Comparison of ENCODE assay signal across 22 cellular contexts in genomic region chr5:78661044-78661443, GRCh38. TPM values are rescaled to one million over a fixed set of nuclear protein-coding genes. Genes with fewer than 3 reads are reported as not detected.
A peak's percentile ranks its signal among the peaks of the same experiment; 100 is the strongest.
DNase-seq lines count a peak whose midpoint lies in the region; ATAC-seq and TF ChIP-seq lines count a peak whose summit lies in the region.
"Had no signal": no experiment of that assay in that cellular context is flagged by ENCODE, and none has a peak within 500 bp of the region (broad histone marks: within the 10 kb centered on the region; RNA-seq: fewer than 3 reads in every experiment).

No MANE protein-coding gene starts in this region.

- peaks cover 7% of the 10 kb centered on the region; the same call in 1 of the 2 replicates for H3K9me3 Mint-ChIP-seq in WTC11
- H3K9me3 Mint-ChIP-seq: CD8-positive, alpha-beta T cell had no signal

- TF ChIP-seq CTCF in cardiac muscle cell (IDR thresholded peaks at IDR 0.05; ENCODE audit: low read depth, low read length) (no peak), WTC11 (IDR thresholded peaks at IDR 0.05) (no peak), colonic mucosa (IDR thresholded peaks at IDR 0.05) (no peak), sigmoid colon (IDR thresholded peaks at IDR 0.05) (no peak)

- H3K9me3 ChIP-seq in cardiac muscle cell (ENCODE audit: low read depth) (no peaks in the 10 kb centered on the region), colonic mucosa (no peaks in the 10 kb centered on the region), GM23248 (ENCODE audit: low read depth) (no peaks in the 10 kb centered on the region), sigmoid colon (no peaks in the 10 kb centered on the region)
- H3K9me3 ChIP-seq: Caco-2, Peyer's patch had no signal

- H3K27me3 ChIP-seq in cardiac muscle cell (no peaks in the 10 kb centered on the region), colonic mucosa (no peaks in the 10 kb centered on the region), GM23248 (replicated peaks; ENCODE audit: insufficient read depth) (no peaks in the 10 kb centered on the region), sigmoid colon (no peaks in the 10 kb centered on the region)
- H3K27me3 ChIP-seq: Peyer's patch had no signal

- no peak overlapping the region for H3K4me2 ChIP-seq in GM23248 (ENCODE audit: unreplicated experiment)

- no peak overlapping the region for H3K4me3 Mint-ChIP-seq in WTC11
- H3K4me3 Mint-ChIP-seq: B cell; CD8-positive, alpha-beta T cell had no signal

- no peaks in the 10 kb centered on the region for H3K36me3 Mint-ChIP-seq in WTC11
- H3K36me3 Mint-ChIP-seq: CD8-positive, alpha-beta T cell had no signal

- POLR2A ChIA-PET in WTC11 (lab: Charles Lee): no interaction called here

- peak overlapping the region; percentile 83 for H3K27ac ChIP-seq in cardiac muscle cell
- no peak overlapping the region for H3K27ac ChIP-seq in colonic mucosa
- no peak overlapping the region for H3K27ac ChIP-seq in GM23248
- no peak overlapping the region for H3K27ac ChIP-seq in sigmoid colon
- H3K27ac ChIP-seq: 22Rv1, C4-2B, Peyer's patch, SK-N-MC had no signal

- DNase-seq in cardiac muscle cell (ENCODE audit: low read depth in 1 of 2, low spot score in 1 of 2) (no peak), left cardiac atrium (no peak), WTC11 (ENCODE audit: low spot score) (no peak), colonic mucosa (no peak), GM23248 (no peak), sigmoid colon (no peak)
- DNase-seq: Caco-2; CD8-positive, alpha-beta T cell; KG1; NCI-H1694; NCI-H2029 treated with DMSO at 0.1 percent for 48 hours; NCI-H2227 treated with DMSO at 0.1 percent for 48 hours; NCI-H526 treated with DMSO at 0.1 percent for 48 hours; OCI-M1; Peyer's patch; SIG-M5; SW 1271 had no signal

- no peaks in the 10 kb centered on the region for H3K36me3 ChIP-seq in cardiac muscle cell
- no peaks in the 10 kb centered on the region for H3K36me3 ChIP-seq in colonic mucosa
- H3K36me3 ChIP-seq in GM23248 (ENCODE audit: low read depth): no peaks in the 10 kb centered on the region
- no peaks in the 10 kb centered on the region for H3K36me3 ChIP-seq in sigmoid colon
- H3K36me3 ChIP-seq: Peyer's patch had no signal

- intact Hi-C loops in left cardiac atrium (cut with DNase I): no loop called here
- intact Hi-C loops in colonic mucosa (cut with DNase I): no loop called here
- intact Hi-C loops in sigmoid colon (cut with DNase I): no loop called here

- H3K4me1 Mint-ChIP-seq in WTC11: peaks cover 11% of the 10 kb centered on the region

- H3K9me2 ChIP-seq in GM23248 (ENCODE audit: insufficient read depth): no peaks in the 10 kb centered on the region

- ATAC-seq in left cardiac atrium (no peak), HG02759 (IDR thresholded peaks at IDR 0.05; ENCODE audit: unreplicated experiment) (peak; percentile 10), WTC11 (no peak)
- ATAC-seq: CD8-positive, alpha-beta T cell had no signal

- H3K27ac Mint-ChIP-seq in WTC11: no peak overlapping the region
- H3K27ac Mint-ChIP-seq: B cell; CD8-positive, alpha-beta T cell had no signal

- H3F3A ChIP-seq in GM23248 (ENCODE audit: insufficient read depth): no peaks in the 10 kb centered on the region

- no peak overlapping the region for H3K9ac ChIP-seq in colonic mucosa (ENCODE audit: low read depth in 2 of 2, low read length in 2 of 2)
- H3K9ac ChIP-seq in GM23248: no peak overlapping the region

- no peaks in the 10 kb centered on the region for H4K20me1 ChIP-seq in GM23248 (ENCODE audit: insufficient read depth)

- in situ Hi-C loops in GM23248 (cut with MboI): no loop called here

- H3K4me3 ChIP-seq in cardiac muscle cell (no peak overlapping the region), colonic mucosa (no peak overlapping the region), GM23248 (no peak overlapping the region), sigmoid colon (no peak overlapping the region)
- H3K4me3 ChIP-seq: Peyer's patch, SK-N-MC had no signal

- H3K79me2 ChIP-seq in GM23248 (ENCODE audit: insufficient read depth): no peaks in the 10 kb centered on the region

- CTCF ChIA-PET in WTC11 (lab: Charles Lee): no interaction called here

- no peak for TF ChIP-seq EP300 in sigmoid colon (IDR thresholded peaks at IDR 0.05)

- no peak for TF ChIP-seq POLR2A in sigmoid colon (IDR thresholded peaks at IDR 0.05)

- no peak overlapping the region for H2AFZ ChIP-seq in GM23248

- H3K27me3 Mint-ChIP-seq in WTC11 (ENCODE audit: low read depth): no peaks in the 10 kb centered on the region
- H3K27me3 Mint-ChIP-seq: B cell had no signal

- peaks cover 22% of the 10 kb centered on the region for H3K4me1 ChIP-seq in cardiac muscle cell (ENCODE audit: low read depth)
- H3K4me1 ChIP-seq in colonic mucosa: no peaks in the 10 kb centered on the region
- H3K4me1 ChIP-seq in GM23248 (ENCODE audit: insufficient read depth): no peaks in the 10 kb centered on the region
- peaks cover 0 to 4% (median 0%) of the 10 kb centered on the region in 4 donors for H3K4me1 ChIP-seq in sigmoid colon
- H3K4me1 ChIP-seq: Peyer's patch had no signal

- 91 to 93% methylated on average over 1 of the region's 1 CpG for WGBS in GM23248 (ENCODE audit: low coverage in 1 of 2, low lambda C conversion rate in 2 of 2, missing lambda C conversion rate in 2 of 2), 2 experiments
- 95 to 96% methylated on average over 1 of the region's 1 CpG for WGBS in sigmoid colon, 2 donors

TF ChIP-seq in WTC11, 78 proteins besides CTCF, POLR2A, EP300 and RAD21:
- TF ChIP-seq ZNF121 (CRISPR knock-in tag; IDR thresholded peaks at IDR 0.05) (0 out of 2 replicates have a peak, but pooled peaks have one; percentile 19), ATF6 (CRISPR knock-in tag; IDR thresholded peaks at IDR 0.05) (no peak), GTF2I (CRISPR knock-in tag; conservative IDR thresholded peaks at IDR 0.05) (0 out of 2 replicates have a peak, but pooled peaks have one; percentile 27)

RNA-seq across cellular contexts. Expression of gene LHFPL2, which starts 12.5 kb away (rescaled TPM):
- total RNA-seq in cardiac muscle cell (126 TPM in 2 replicates), left cardiac atrium (10 to 100 TPM; 12.5 to 23.9 TPM), WTC11 (2021) (34.4 to 40.6 TPM (median 36.6 TPM) in 3 replicates), colonic mucosa (10 to 100 TPM; 35.5 to 39.2 TPM), sigmoid colon (10 to 100 TPM; 21.4 to 34.9 (median 26.6) TPM)
- polyA plus RNA-seq in cardiac muscle cell (96.6 and 101 TPM in 2 replicates), GM23248 (2016; fragmentation: Nextera tagmentation; extraction: Ambion mirVana) (8.0 and 8.4 TPM in 2 replicates), sigmoid colon (10 to 100 TPM; 10.8 to 21.1 (median 19.0) TPM)
- 13.7 and 14.4 TPM in 2 replicates for total RNA-seq in GM23248 (2014; rRNA removed; shearing (Covaris generic))
